ENCODE assay signal across 8 cellular contexts in the genomic region with DNA sequence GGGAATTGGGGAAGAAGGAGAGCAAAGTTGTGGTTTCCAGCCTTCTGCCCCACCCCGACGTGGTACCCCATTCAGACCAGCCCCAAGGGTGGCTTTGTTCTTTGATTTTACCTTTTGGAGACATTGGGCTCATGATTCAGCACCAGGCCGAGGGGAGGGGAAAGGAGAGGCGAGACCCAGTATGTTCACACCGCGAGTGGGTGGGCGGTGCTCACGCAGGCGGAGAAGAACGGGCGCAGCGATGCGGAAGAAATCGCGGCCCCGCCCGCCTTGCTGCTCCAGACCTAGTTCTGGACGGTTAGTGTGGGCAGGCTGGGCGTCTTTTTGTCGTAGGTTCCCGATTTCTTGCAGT. TPM values are rescaled to one million over a fixed set of nuclear protein-coding genes. Genes with fewer than 3 reads are reported as not detected.
DNase-seq lines count a peak whose midpoint lies in the region; TF ChIP-seq lines count a peak whose summit lies in the region.

No MANE protein-coding gene starts in this region.

- CTCF ChIA-PET in CD4-positive, alpha-beta memory T cell (lab: Charles Lee; ENCODE audit: partially characterized antibody): interaction anchor here (1.5 kb wide), 1 partner anchor 216 kb away, joined by 4 read pairs; no protein-coding TSS in a partner anchor

- H3K27me3 ChIP-seq in CD4-positive, alpha-beta memory T cell (ENCODE audit: insufficient read depth, low read length): peaks cover 28% of the 10 kb centered on the region
- H3K27me3 ChIP-seq in OCI-LY3 (ENCODE audit: low read depth, low read length) (peaks cover 61% of the 10 kb centered on the region), subcutaneous abdominal adipose tissue (ENCODE audit: control insufficient read depth in 5 of 5, insufficient read depth in 4 of 5, low read length in 5 of 5) (peaks cover 0 to 5% (median 0%) of the 10 kb centered on the region in 5 donors)

- TF ChIP-seq CTCF in OCI-LY3 (IDR thresholded peaks at IDR 0.05; ENCODE audit: low read depth, low read length) (no peak), neural crest cell (conservative IDR thresholded peaks at IDR 0.05) (no peak)

- POLR2A ChIA-PET in CD4-positive, alpha-beta memory T cell (lab: Charles Lee; ENCODE audit: partially characterized antibody): interaction anchor here (1.2 kb wide), 1 partner anchor 29 kb away, joined by 3 read pairs; a partner anchor contains a TSS

- no peaks in the 10 kb centered on the region for H3K9me3 Mint-ChIP-seq in CD4-positive, alpha-beta memory T cell
- no peaks in the 10 kb centered on the region for H3K9me3 Mint-ChIP-seq in neural crest cell

- H3K79me2 ChIP-seq in OCI-LY3 (ENCODE audit: low read length): no peaks in the 10 kb centered on the region

- peak in 3 of 5 donors; percentile 13 to 51 (median 18) for DNase-seq in CD4-positive, alpha-beta memory T cell
- peak; percentile 23 for DNase-seq in HPDE6-E6E7 (ENCODE audit: extremely low spot score)
- peak; percentile 25 for DNase-seq in activated gamma-delta T cell treated with anti-CD3 and anti-CD28 coated beads, Interleukin-2, amount 50 U/mL, for 16 hours (ENCODE audit: low read depth)
- DNase-seq in foreskin melanocyte: peak; percentile 43
- DNase-seq in neural crest cell (ENCODE audit: low read depth, low spot score): peak; percentile 63
- DNase-seq in Kasumi-1 (lab: John Stamatoyannopoulos, UW): no peak

- intact Hi-C loops in CD4-positive, alpha-beta memory T cell (cut with micrococcal nuclease): no loop called here

- no peak overlapping the region for H3K27ac Mint-ChIP-seq in CD4-positive, alpha-beta memory T cell
- peak overlapping the region; percentile 98 for H3K27ac Mint-ChIP-seq in neural crest cell (ENCODE audit: unreplicated experiment)

- peaks cover 30 to 43% of the 10 kb centered on the region in 2 donors for H3K27me3 Mint-ChIP-seq in CD4-positive, alpha-beta memory T cell
- H3K27me3 Mint-ChIP-seq in neural crest cell (ENCODE audit: low read depth): no peaks in the 10 kb centered on the region

- no peaks in the 10 kb centered on the region for H3K9me3 ChIP-seq in CD4-positive, alpha-beta memory T cell (ENCODE audit: control insufficient read depth in 1 of 2, low read length in 2 of 2)
- H3K9me3 ChIP-seq in OCI-LY3 (ENCODE audit: insufficient read depth, low read length): no peaks in the 10 kb centered on the region
- H3K9me3 ChIP-seq in subcutaneous abdominal adipose tissue (ENCODE audit: control insufficient read depth in 5 of 5, low read length in 5 of 5): no peaks in the 10 kb centered on the region

- peak overlapping the region; percentile 79 to 87 (median 86) for H3K4me3 Mint-ChIP-seq in CD4-positive, alpha-beta memory T cell
- H3K4me3 Mint-ChIP-seq in neural crest cell: peak overlapping the region; percentile 95

- H3K36me3 Mint-ChIP-seq in CD4-positive, alpha-beta memory T cell: no peaks in the 10 kb centered on the region
- no peaks in the 10 kb centered on the region for H3K36me3 Mint-ChIP-seq in neural crest cell (ENCODE audit: low read depth)

- H3K4me3 ChIP-seq in CD4-positive, alpha-beta memory T cell (ENCODE audit: low read length in 2 of 2): peak overlapping the region; percentile 36 to 48
- H3K4me3 ChIP-seq in OCI-LY3 (ENCODE audit: low read length) (peak overlapping the region; percentile 78), subcutaneous abdominal adipose tissue (ENCODE audit: low read depth in 1 of 5, low read length in 5 of 5) (peak overlapping the region; percentile 77 to 94 (median 93))

- peaks cover 4 to 16% (median 11%) of the 10 kb centered on the region in 4 donors for H3K4me1 Mint-ChIP-seq in CD4-positive, alpha-beta memory T cell
- H3K4me1 Mint-ChIP-seq in neural crest cell: peaks cover 20% of the 10 kb centered on the region

- peak overlapping the region; percentile 84 for H3K4me2 ChIP-seq in OCI-LY3 (ENCODE audit: low read length)

- no peak overlapping the region for H2AFZ ChIP-seq in OCI-LY3 (ENCODE audit: low read depth, low read length)

- no peak overlapping the region for H3K27ac ChIP-seq in CD4-positive, alpha-beta memory T cell (ENCODE audit: low read depth, low read length)
- no peak overlapping the region for H3K27ac ChIP-seq in OCI-LY3 (ENCODE audit: low read length)
- peak overlapping the region; percentile 77 for H3K27ac ChIP-seq in subcutaneous abdominal adipose tissue (ENCODE audit: low read depth, low read length)

- H3K36me3 ChIP-seq in CD4-positive, alpha-beta memory T cell (ENCODE audit: insufficient read depth, low read length): no peaks in the 10 kb centered on the region
- H3K36me3 ChIP-seq in OCI-LY3 (replicated peaks; ENCODE audit: low read depth, low read length) (no peaks in the 10 kb centered on the region), subcutaneous abdominal adipose tissue (ENCODE audit: control insufficient read depth in 5 of 5, insufficient read depth in 5 of 5, low read length in 5 of 5) (no peaks in the 10 kb centered on the region)

- peaks cover 17% of the 10 kb centered on the region for H3K4me1 ChIP-seq in CD4-positive, alpha-beta memory T cell (ENCODE audit: insufficient read depth, low read length)
- H3K4me1 ChIP-seq in OCI-LY3 (ENCODE audit: low read length) (peaks cover 7% of the 10 kb centered on the region; the same call in 1 of the 2 replicates), subcutaneous abdominal adipose tissue (ENCODE audit: control insufficient read depth in 5 of 5, insufficient read depth in 5 of 5, low read length in 5 of 5) (peaks cover 0 to 19% (median 12%) of the 10 kb centered on the region in 5 donors)

- no peaks in the 10 kb centered on the region for H4K20me1 ChIP-seq in OCI-LY3 (ENCODE audit: insufficient read depth, low read length)

- H3K9ac ChIP-seq in OCI-LY3 (ENCODE audit: low read length): peak overlapping the region; percentile 34; the same call in 1 of the 2 replicates
- H3K9ac ChIP-seq in subcutaneous abdominal adipose tissue (ENCODE audit: low read length in 5 of 5): peak overlapping the region in 4 of 5 donors; percentile 60 to 71 (median 61)

RNA-seq across cellular contexts. Expression of a gene that starts 1.0 kb away (rescaled TPM):
- 1 to 10 TPM in 1 of 2 experiments, under 1 TPM in 1; 0.64 to 1.6 TPM for total RNA-seq in CD4-positive, alpha-beta memory T cell
- 1 to 10 TPM; 1.6 to 2.1 TPM for polyA plus RNA-seq in CD4-positive, alpha-beta memory T cell
- 15.9 and 17.4 TPM in 2 replicates for total RNA-seq in neural crest cell

RNA-seq across cellular contexts. Expression of a gene that starts 28.5 kb away (rescaled TPM):
- 10 to 100 TPM; 42.6 to 43.0 TPM for total RNA-seq in CD4-positive, alpha-beta memory T cell
- polyA plus RNA-seq in CD4-positive, alpha-beta memory T cell: 10 to 100 TPM in 1 of 2 donors, 1 to 10 TPM in 1; 5.9 to 20.4 TPM
- 67.9 and 69.9 TPM in 2 replicates for total RNA-seq in neural crest cell

Comparison
In these comparisons a context has a peak if more than half of its experiments do, and no peak if none do; other contexts are left out.
1. DNase-seq: peak in CD4-positive, alpha-beta memory T cell (3 of 5), HPDE6-E6E7 (single experiment), activated gamma-delta T cell treated with anti-CD3 and anti-CD28 coated beads, Interleukin-2, amount 50 U/mL, for 16 hours (single experiment), foreskin melanocyte (single experiment) and neural crest cell (single experiment); none in Kasumi-1 (0 of 2).
2. H3K4me3 ChIP-seq: peak in every context shown above with its lines; median percentile 93 in subcutaneous abdominal adipose tissue; 78 in OCI-LY3; 42 in CD4-positive, alpha-beta memory T cell.